Comparison of ENCODE assay signal across 9 cellular contexts in the genomic region with DNA sequence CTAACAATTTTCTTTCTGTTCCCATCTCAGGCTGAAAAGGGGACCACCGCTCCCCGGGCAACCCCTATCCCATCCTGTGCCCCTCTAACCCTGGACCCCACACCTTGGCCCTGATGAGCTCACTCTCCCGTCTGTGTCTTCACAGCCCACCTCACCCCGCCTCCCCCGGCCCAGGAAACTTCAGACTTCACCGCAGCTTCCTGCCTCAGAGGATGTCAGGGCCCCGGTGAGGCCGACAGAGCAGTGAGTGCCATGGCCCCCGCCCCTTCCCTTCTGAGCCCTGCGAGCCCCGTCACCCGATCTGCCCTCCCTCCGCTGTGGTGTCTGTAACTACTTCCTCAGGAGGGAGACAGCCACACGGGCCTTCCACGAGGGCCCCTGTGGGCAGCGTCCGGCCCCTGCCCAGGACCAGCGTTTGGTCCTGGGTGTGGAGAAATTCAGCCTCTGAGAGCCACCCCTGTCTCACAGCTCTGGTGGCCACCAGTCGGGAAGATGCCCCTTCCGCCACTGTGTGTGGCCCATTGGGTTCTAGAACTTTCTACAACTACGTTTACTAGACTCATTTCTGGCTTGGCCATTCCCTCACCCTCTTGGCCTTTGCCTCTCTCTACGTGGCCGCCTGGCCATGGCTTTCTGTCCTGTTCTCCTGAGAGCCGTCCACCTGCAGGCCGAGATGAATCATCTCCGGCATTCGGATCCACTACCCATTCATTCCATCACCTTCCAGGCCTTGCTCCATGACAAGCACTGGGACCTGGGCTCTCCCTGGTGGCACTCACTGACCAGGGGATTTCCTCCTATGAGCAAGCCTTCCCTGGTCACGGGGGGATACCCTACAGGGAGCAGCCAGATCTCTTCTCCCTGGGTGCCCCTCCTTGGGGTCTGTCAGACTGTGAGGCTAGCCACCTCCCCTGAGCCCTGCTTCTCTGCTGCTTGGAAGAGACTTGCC. TPM values are rescaled to one million over a fixed set of nuclear protein-coding genes. Genes with fewer than 3 reads are reported as not detected.
DNase-seq lines count a peak whose midpoint lies in the region; ATAC-seq, FAIRE-seq and TF ChIP-seq lines count a peak whose summit lies in the region.
"Had no signal": no experiment of that assay in that cellular context is flagged by ENCODE, and none has a peak within 500 bp of the region (broad histone marks: within the 10 kb centered on the region; RNA-seq: fewer than 3 reads in every experiment).

No MANE protein-coding gene starts in this region.

- H3K79me2 ChIP-seq in K562 (ENCODE audit: control insufficient read depth, insufficient read depth, low read length) = peaks cover 7% of the 10 kb centered on the region; the same call in 2 of the 3 replicates

- H3K4me3 Mint-ChIP-seq in naive thymus-derived CD8-positive, alpha-beta T cell = peak overlapping the region; percentile 86 to 98 (median 92)

- no peak overlapping the region for H3K27ac ChIP-seq in K562 (ENCODE audit: extremely low read depth, low read depth, low read length)
- peak overlapping the region in 1 of 2 donors; percentile 34 for H3K27ac ChIP-seq in thoracic aorta

- TF ChIP-seq EP300 in K562 (IDR thresholded peaks at IDR 0.05; ENCODE audit: low read length) = no peak

- intact Hi-C loops in K562 (cut with micrococcal nuclease) = loop anchor here (5.0 kb wide), 1 partner anchor 238 kb away; no protein-coding TSS in a partner anchor

- H3K36me3 ChIP-seq in K562 (ENCODE audit: control insufficient read depth, insufficient read depth, low read length) (peaks cover under 1% of the 10 kb centered on the region; the same call in 1 of the 3 replicates), thoracic aorta (no peaks in the 10 kb centered on the region)
- H3K36me3 ChIP-seq: pancreas had no signal

- CTCF ChIA-PET in K562 (lab: Yijun Ruan, JAX; ENCODE audit: low intra/inter-chr PET ratio) = interaction anchor here (1.2 kb wide), 1 partner anchor 93 kb away, joined by 3 read pairs; no protein-coding TSS in a partner anchor

- no peak for FAIRE-seq in K562 (lab: Jason Lieb, UNC)
- FAIRE-seq: pancreas had no signal

- POLR2A ChIA-PET in K562 (lab: Yijun Ruan, JAX) = interaction anchor here (0.7 to 9.4 kb wide), 3 partner anchors 12 to 237 kb away, joined by 3 to 194 read pairs (median 4); a partner anchor contains a TSS
- POLR2A ChIA-PET in naive thymus-derived CD8-positive, alpha-beta T cell (lab: Charles Lee) = interaction anchor here (0.6 to 37.3 kb wide), 12 partner anchors 1 to 211 kb away, joined by 3 to 2517 read pairs (median 5); a partner anchor contains a TSS

- TF ChIP-seq CTCF in K562 (IDR thresholded peaks at IDR 0.05 in 2 of 3, conservative IDR thresholded peaks at IDR 0.05 in 1 of 3; ENCODE audit: insufficient read depth in 2 of 3, low read depth in 1 of 3, low read length in 3 of 3) = no peak
- TF ChIP-seq CTCF in thoracic aorta (IDR thresholded peaks at IDR 0.05) = no peak

- peak overlapping the region in 1 of 2 experiments; percentile 80; a peak in 2 of 4 replicates for H3K9ac ChIP-seq in K562 (ENCODE audit: insufficient read depth in 1 of 2, low read depth in 2 of 2, low read length in 2 of 2)

- 0 out of 2 replicates have a peak, but pooled peaks cover under 1% of the 10 kb centered on the region for H4K20me1 ChIP-seq in K562 (replicated peaks; ENCODE audit: control insufficient read depth, insufficient read depth, low read length)

- peaks cover 43 to 81% (median 75%) of the 10 kb centered on the region in 4 donors for H3K4me1 Mint-ChIP-seq in naive thymus-derived CD8-positive, alpha-beta T cell

- 65% methylated on average over 18 of the region's 28 CpGs for WGBS in K562 (ENCODE audit: insufficient coverage, low coverage, missing lambda C conversion rate)

- no peak overlapping the region for H3K4me2 ChIP-seq in K562 (ENCODE audit: insufficient read depth, low read length)

- H3K4me1 ChIP-seq in K562 (replicated peaks in 1 of 2; ENCODE audit: control insufficient read depth in 2 of 2, insufficient read depth in 2 of 2, low read length in 2 of 2) (peaks cover 8 to 50% of the 10 kb centered on the region in 2 experiments), thoracic aorta (ENCODE audit: control insufficient read depth in 1 of 2, low read depth in 2 of 2) (peaks cover 13 to 20% of the 10 kb centered on the region in 2 donors)

- peak overlapping the region; percentile 97 to 100 (median 99) for H3K27ac Mint-ChIP-seq in naive thymus-derived CD8-positive, alpha-beta T cell

- no peaks in the 10 kb centered on the region for H3K9me3 ChIP-seq in K562 (replicated peaks; ENCODE audit: control insufficient read depth, insufficient read depth, low read depth, low read length)
- H3K9me3 ChIP-seq in thoracic aorta = no peaks in the 10 kb centered on the region
- H3K9me3 ChIP-seq: pancreas had no signal

- DNase-seq in T-helper 9 cell (peak; percentile 90), K562 (ENCODE audit: extremely low read depth in 1 of 4, low spot score in 3 of 4) (no peak), thoracic aorta (ENCODE audit: low spot score) (no peak), GM19240 (ENCODE audit: insufficient read length, low spot score) (no peak), NCI-H2171 (lab: John Stamatoyannopoulos, UW) (no peak)
- DNase-seq in naive thymus-derived CD8-positive, alpha-beta T cell = peak; percentile 82 to 97 (median 94)

- H3K9me3 Mint-ChIP-seq in naive thymus-derived CD8-positive, alpha-beta T cell = no peaks in the 10 kb centered on the region

- no peak overlapping the region for H2AFZ ChIP-seq in K562 (ENCODE audit: low read depth, low read length)

- no peaks in the 10 kb centered on the region for H3K27me3 Mint-ChIP-seq in naive thymus-derived CD8-positive, alpha-beta T cell

- peaks cover 0 to 32% (median 4%) of the 10 kb centered on the region in 3 donors for H3K36me3 Mint-ChIP-seq in naive thymus-derived CD8-positive, alpha-beta T cell

- H3K27me3 ChIP-seq in K562 (ENCODE audit: control insufficient read depth in 2 of 2, insufficient read depth in 2 of 2, low read length in 2 of 2) (no peaks in the 10 kb centered on the region), thoracic aorta (replicated peaks; ENCODE audit: insufficient read depth) (no peaks in the 10 kb centered on the region)
- H3K27me3 ChIP-seq: pancreas had no signal

- no peak for TF ChIP-seq RAD21 in K562 (CRISPR knock-in tag; conservative IDR thresholded peaks at IDR 0.05 in 1 of 2, IDR thresholded peaks at IDR 0.05 in 1 of 2)

- no peaks in the 10 kb centered on the region for H3K9me1 ChIP-seq in K562 (ENCODE audit: control insufficient read depth, insufficient read depth, low read length)

- in situ Hi-C loops in K562 (cut with MboI) = loop anchor here (5.0 kb wide), 2 partner anchors 98 to 238 kb away; no protein-coding TSS in a partner anchor

- no peak overlapping the region for H3K4me3 ChIP-seq in K562
- peak overlapping the region; percentile 20 for H3K4me3 ChIP-seq in thoracic aorta
- H3K4me3 ChIP-seq: pancreas had no signal

- TF ChIP-seq POLR2A in K562 (conservative IDR thresholded peaks at IDR 0.05) = no peak

- BruUV-seq in K562 (replicated peaks; lab: Mats Ljungman, UMichigan) = no TSS peak

- ATAC-seq in GM18873 (IDR thresholded peaks at IDR 0.05; ENCODE audit: low FRiP score, unreplicated experiment) (peak; percentile 27), HG03108 (IDR thresholded peaks at IDR 0.05; ENCODE audit: unreplicated experiment) (peak; percentile 32), K562 (no peak), thoracic aorta (ENCODE audit: insufficient number of reproducible peaks, low FRiP score, low read depth) (no peak)
- peak; percentile 60 to 67 for ATAC-seq in naive thymus-derived CD8-positive, alpha-beta T cell

RNA-seq across cellular contexts. Expression of a gene that starts 3.4 kb away (rescaled TPM):
- total RNA-seq in K562 (2011; cell fraction: chromatin; rRNA removed; ENCODE audit: low replicate concordance) = 78.6 and 99.1 TPM in 2 replicates
- total RNA-seq in K562 (2011; cell fraction: nucleolus; rRNA removed) = 34.0 and 38.0 TPM in 2 replicates
- total RNA-seq in K562 (2011; cell fraction: nucleoplasm; rRNA removed) = 43.6 and 46.6 TPM in 2 replicates
- total RNA-seq in K562 (2014; rRNA removed) (3.5 and 3.9 TPM in 2 replicates), K562 (2014; rRNA removed; fragmentation: Illumina TruSeq; extraction: Trizol) (3.1 and 3.9 TPM in 2 replicates), K562 (2015; rRNA removed; fragmentation: Illumina TruSeq; extraction: Trizol) (4.3 and 4.8 TPM in 2 replicates), K562 (2021) (10.1 and 10.4 TPM in 2 replicates), thoracic aorta (10 to 100 TPM; 12.0 to 30.2 TPM)
- polyA plus RNA-seq in K562 (2011; rRNA removed) (4.0 and 6.3 TPM in 2 replicates), K562 (2014; fragmentation: Illumina TruSeq; extraction: Trizol) (4.3 and 5.4 TPM in 2 replicates), K562 (2014; fragmentation: Nextera tagmentation; extraction: Ambion mirVana) (under 1 TPM; 0.13 to 0.45 TPM), K562 (2014; rRNA removed) (8.8 and 9.5 TPM in 2 replicates)
- polyA plus RNA-seq in K562 (2011; cell fraction: cytosol; rRNA removed) = 1.2 and 2.6 TPM in 2 replicates
- 21.6 and 23.6 TPM in 2 replicates for polyA plus RNA-seq in K562 (2011; cell fraction: nucleus; rRNA removed)
- 3.9 and 4.4 TPM in 2 replicates for polyA plus RNA-seq in K562 (2012)
- polyA minus RNA-seq in K562 (2011; rRNA and poly(A)+ RNA removed) = 3.8 and 8.5 TPM in 2 replicates
- 2.6 and 4.0 TPM in 2 replicates for polyA minus RNA-seq in K562 (2011; cell fraction: cytosol; rRNA and poly(A)+ RNA removed)
- 19.9 and 31.2 TPM in 2 replicates for polyA minus RNA-seq in K562 (2011; cell fraction: nucleus; rRNA and poly(A)+ RNA removed)
- total RNA-seq in naive thymus-derived CD8-positive, alpha-beta T cell = 100 to 1,000 TPM; 176 to 178 TPM
- polyA plus RNA-seq in naive thymus-derived CD8-positive, alpha-beta T cell = 100 to 1,000 TPM in 1 of 3 donors, 10 to 100 TPM in 2; 79.9 to 101 (median 80.1) TPM

RNA-seq across cellular contexts. Expression of a gene that starts 13.7 kb away (rescaled TPM):
- total RNA-seq in K562 (2011; cell fraction: chromatin; rRNA removed; ENCODE audit: low replicate concordance) = 15.2 and 26.5 TPM in 2 replicates
- 12.8 and 13.4 TPM in 2 replicates for total RNA-seq in K562 (2011; cell fraction: nucleolus; rRNA removed)
- total RNA-seq in K562 (2011; cell fraction: nucleoplasm; rRNA removed) = 10.8 and 11.7 TPM in 2 replicates
- total RNA-seq in K562 (2014; rRNA removed) (2.9 and 4.7 TPM in 2 replicates), K562 (2014; rRNA removed; fragmentation: Illumina TruSeq; extraction: Trizol) (0.99 and 1.4 TPM in 2 replicates), K562 (2015; rRNA removed; fragmentation: Illumina TruSeq; extraction: Trizol) (2.1 and 3.1 TPM in 2 replicates), K562 (2021) (23.6 and 26.6 TPM in 2 replicates), thoracic aorta (10 to 100 TPM; 21.9 to 32.7 TPM)
- polyA plus RNA-seq in K562 (2011; rRNA removed) (0.77 and 1.1 TPM in 2 replicates), K562 (2014; fragmentation: Illumina TruSeq; extraction: Trizol) (6.1 and 10.6 TPM in 2 replicates), K562 (2014; fragmentation: Nextera tagmentation; extraction: Ambion mirVana) (1 to 10 TPM in 1 of 2 experiments, under 1 TPM in 1; 0.48 to 2.3 TPM), K562 (2014; rRNA removed) (6.9 and 7.1 TPM in 2 replicates)
- 0.75 and 1.0 TPM in 2 replicates for polyA plus RNA-seq in K562 (2011; cell fraction: cytosol; rRNA removed)
- polyA plus RNA-seq in K562 (2011; cell fraction: nucleus; rRNA removed) = 4.0 and 7.0 TPM in 2 replicates
- polyA plus RNA-seq in K562 (2012) = 8.4 and 8.6 TPM in 2 replicates
- 1.2 and 1.3 TPM in 2 replicates for polyA minus RNA-seq in K562 (2011; rRNA and poly(A)+ RNA removed)
- 5.6 and 7.3 TPM in 2 replicates for polyA minus RNA-seq in K562 (2011; cell fraction: cytosol; rRNA and poly(A)+ RNA removed)
- 2.8 and 3.1 TPM in 2 replicates for polyA minus RNA-seq in K562 (2011; cell fraction: nucleus; rRNA and poly(A)+ RNA removed)
- total RNA-seq in naive thymus-derived CD8-positive, alpha-beta T cell = 10 to 100 TPM; 92.8 to 93.8 TPM
- polyA plus RNA-seq in naive thymus-derived CD8-positive, alpha-beta T cell = 1 to 10 TPM in 2 of 3 donors, under 1 TPM in 1; 0.98 to 3.7 (median 2.8) TPM

Comparison
In these comparisons a context has a peak if more than half of its experiments do, and no peak if none do; other contexts are left out.
1. ATAC-seq: peak in GM18873 (single experiment), HG03108 (single experiment) and naive thymus-derived CD8-positive, alpha-beta T cell (2 of 2); none in K562 (single experiment) and thoracic aorta (single experiment).
2. DNase-seq: peak in T-helper 9 cell (single experiment) and naive thymus-derived CD8-positive, alpha-beta T cell (10 of 10); none in K562 (0 of 4), thoracic aorta (single experiment), GM19240 (single experiment) and NCI-H2171 (single experiment).